1 cellular context compared by ENCODE assay signal in genomic region chr6:135150481-135150880, GRCh38. TPM values are rescaled to one million over a fixed set of nuclear protein-coding genes. Genes with fewer than 3 reads are reported as not detected.
"Had no signal": no experiment of that assay in that cellular context is flagged by ENCODE, and none has a peak within 500 bp of the region (broad histone marks: within the 10 kb centered on the region; RNA-seq: fewer than 3 reads in every experiment).

No MANE protein-coding gene starts in this region.

RNA-seq across cellular contexts. Expression of gene MYB, which starts 30.6 kb away (rescaled TPM):
- polyA plus RNA-seq: IgD-negative memory B cell had no signal
